Comparison of ENCODE assay signal across 8 cellular contexts in genomic region chr12:48119834-48120195, GRCh38. TPM values are rescaled to one million over a fixed set of nuclear protein-coding genes. Genes with fewer than 3 reads are reported as not detected.
DNase-seq lines count a peak whose midpoint lies in the region; ATAC-seq and TF ChIP-seq lines count a peak whose summit lies in the region.

No MANE protein-coding gene starts in this region.

- in situ Hi-C loops in KBM-7 (cut with MboI; ENCODE audit: low pct_unique_long_range_greater_than_20kb, low sequenced_read_pairs), result no loop called here

- H3K9me3 ChIP-seq in SJSA1 (replicated peaks) (no peaks in the 10 kb centered on the region), sigmoid colon (no peaks in the 10 kb centered on the region)

- H3K27ac ChIP-seq in SJSA1 (no peak overlapping the region; the same call in 1 of the 2 replicates), sigmoid colon (peak overlapping the region; percentile 68 to 84 (median 77))

- ATAC-seq in GM18867 (IDR thresholded peaks at IDR 0.05; ENCODE audit: unreplicated experiment), result peak; percentile 4
- ATAC-seq in GM19035 (IDR thresholded peaks at IDR 0.05; ENCODE audit: unreplicated experiment), result no peak

- peaks cover 9% of the 10 kb centered on the region for H3K27me3 ChIP-seq in SJSA1 (replicated peaks)
- no peaks in the 10 kb centered on the region for H3K27me3 ChIP-seq in sigmoid colon

- no peak for TF ChIP-seq CTCF in foreskin fibroblast (IDR thresholded peaks at IDR 0.05; ENCODE audit: low read depth, low read length)
- TF ChIP-seq CTCF in sigmoid colon (IDR thresholded peaks at IDR 0.05), result no peak

- TF ChIP-seq EP300 in sigmoid colon (IDR thresholded peaks at IDR 0.05), result no peak

- WGBS in sigmoid colon, 2 donors, result 13 to 22% methylated on average over 5 of the region's 5 CpGs

- peak overlapping the region; percentile 54 for H3K4me3 ChIP-seq in SJSA1
- peak overlapping the region; percentile 80 to 83 for H3K4me3 ChIP-seq in foreskin fibroblast (ENCODE audit: low read depth in 1 of 2, low read length in 2 of 2)
- H3K4me3 ChIP-seq in sigmoid colon, result peak overlapping the region; percentile 44 to 71 (median 66)

- H3K4me1 ChIP-seq in SJSA1 (replicated peaks), result peaks cover 20% of the 10 kb centered on the region
- H3K4me1 ChIP-seq in sigmoid colon, result peaks cover 0 to 22% (median 20%) of the 10 kb centered on the region in 4 donors

- DNase-seq in SJSA1 (ENCODE audit: low read depth in 1 of 2, low spot score in 2 of 2) (peak; percentile 79 to 97), foreskin fibroblast (no peak), sigmoid colon (no peak), HuH-7 (ENCODE audit: low spot score) (no peak), KBM-7 (no peak)
- DNase-seq in stimulated activated CD4-positive, alpha-beta T cell treated with anti-CD3 and anti-CD28 coated beads, Interleukin-4, amount 100 ng/mL, for 4 hours, result no peak

- TF ChIP-seq POLR2A in sigmoid colon (IDR thresholded peaks at IDR 0.05), result no peak

- H3K36me3 ChIP-seq in SJSA1 (peaks cover 44% of the 10 kb centered on the region), sigmoid colon (peaks cover 5 to 27% (median 8%) of the 10 kb centered on the region in 4 donors)

- intact Hi-C loops in sigmoid colon (cut with DNase I), result no loop called here

RNA-seq across cellular contexts. Expression of gene PFKM, which starts 0.7 kb away (rescaled TPM):
- total RNA-seq in SJSA1 (2014; rRNA removed; shearing (Covaris generic)), result 791 and 920 TPM in 2 replicates
- total RNA-seq in sigmoid colon, result 10 to 100 TPM; 59.2 to 70.6 (median 67.3) TPM
- polyA plus RNA-seq in sigmoid colon, result 10 to 100 TPM; 15.6 to 31.1 (median 17.8) TPM

RNA-seq across cellular contexts. Expression of gene SENP1, which starts 13.9 kb away (rescaled TPM):
- total RNA-seq in SJSA1 (2014; rRNA removed; shearing (Covaris generic)), result 36.2 and 49.5 TPM in 2 replicates
- total RNA-seq in sigmoid colon, result 10 to 100 TPM; 16.9 to 26.0 (median 24.3) TPM
- polyA plus RNA-seq in sigmoid colon, result 1 to 10 TPM; 4.2 to 5.9 (median 4.4) TPM

RNA-seq across cellular contexts. Expression of gene ASB8, which starts 37.5 kb away (rescaled TPM):
- total RNA-seq in SJSA1 (2014; rRNA removed; shearing (Covaris generic)), result 236 and 314 TPM in 2 replicates
- 10 to 100 TPM; 35.6 to 64.3 (median 38.5) TPM for total RNA-seq in sigmoid colon
- polyA plus RNA-seq in sigmoid colon, result 10 to 100 TPM; 20.6 to 27.0 (median 25.8) TPM

Comparison
In these comparisons a context has a peak if more than half of its experiments do, and no peak if none do; other contexts are left out.
1. DNase-seq: peak in SJSA1 (2 of 2); none in foreskin fibroblast (0 of 2), sigmoid colon (single experiment), HuH-7 (single experiment), KBM-7 (single experiment) and stimulated activated CD4-positive, alpha-beta T cell treated with anti-CD3 and anti-CD28 coated beads, Interleukin-4, amount 100 ng/mL, for 4 hours (0 of 2).
2. RNA of gene PFKM, which starts 0.7 kb away (total RNA-seq): 791 to 920 TPM in SJSA1; 59.2 to 70.6 TPM in sigmoid colon; every median in the first group is over 10 times any median in the second.
3. Peak in every context shown above with its lines, with median percentiles within 50 percentile points of each other: H3K4me3 ChIP-seq.